In the genomic region with DNA sequence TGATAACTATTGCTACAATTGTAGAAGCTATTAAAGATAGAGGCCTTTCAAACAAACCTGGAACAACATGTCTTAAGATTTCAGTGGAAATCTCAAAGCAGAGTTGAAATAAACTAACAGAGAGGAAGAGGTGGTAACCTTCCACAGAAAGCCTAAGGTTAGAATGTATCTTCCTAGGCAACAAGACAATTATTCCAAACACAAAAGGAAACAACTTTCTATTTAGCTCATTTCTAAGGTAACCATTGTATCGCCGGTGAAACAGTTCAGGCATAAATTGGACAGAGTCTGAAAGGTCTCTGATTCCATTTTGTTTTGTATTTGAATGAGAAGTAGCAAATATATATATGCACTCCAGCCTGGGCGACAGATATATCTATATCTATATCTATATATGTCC, we compare ENCODE assay signal across 1 cellular context.
TF ChIP-seq lines count a peak whose summit lies in the region.

No MANE protein-coding gene starts in this region.

TF ChIP-seq in HCT116, 20 proteins besides CTCF, POLR2A, EP300 and RAD21 (continued from another document):
- TF ChIP-seq, protein P1, sequence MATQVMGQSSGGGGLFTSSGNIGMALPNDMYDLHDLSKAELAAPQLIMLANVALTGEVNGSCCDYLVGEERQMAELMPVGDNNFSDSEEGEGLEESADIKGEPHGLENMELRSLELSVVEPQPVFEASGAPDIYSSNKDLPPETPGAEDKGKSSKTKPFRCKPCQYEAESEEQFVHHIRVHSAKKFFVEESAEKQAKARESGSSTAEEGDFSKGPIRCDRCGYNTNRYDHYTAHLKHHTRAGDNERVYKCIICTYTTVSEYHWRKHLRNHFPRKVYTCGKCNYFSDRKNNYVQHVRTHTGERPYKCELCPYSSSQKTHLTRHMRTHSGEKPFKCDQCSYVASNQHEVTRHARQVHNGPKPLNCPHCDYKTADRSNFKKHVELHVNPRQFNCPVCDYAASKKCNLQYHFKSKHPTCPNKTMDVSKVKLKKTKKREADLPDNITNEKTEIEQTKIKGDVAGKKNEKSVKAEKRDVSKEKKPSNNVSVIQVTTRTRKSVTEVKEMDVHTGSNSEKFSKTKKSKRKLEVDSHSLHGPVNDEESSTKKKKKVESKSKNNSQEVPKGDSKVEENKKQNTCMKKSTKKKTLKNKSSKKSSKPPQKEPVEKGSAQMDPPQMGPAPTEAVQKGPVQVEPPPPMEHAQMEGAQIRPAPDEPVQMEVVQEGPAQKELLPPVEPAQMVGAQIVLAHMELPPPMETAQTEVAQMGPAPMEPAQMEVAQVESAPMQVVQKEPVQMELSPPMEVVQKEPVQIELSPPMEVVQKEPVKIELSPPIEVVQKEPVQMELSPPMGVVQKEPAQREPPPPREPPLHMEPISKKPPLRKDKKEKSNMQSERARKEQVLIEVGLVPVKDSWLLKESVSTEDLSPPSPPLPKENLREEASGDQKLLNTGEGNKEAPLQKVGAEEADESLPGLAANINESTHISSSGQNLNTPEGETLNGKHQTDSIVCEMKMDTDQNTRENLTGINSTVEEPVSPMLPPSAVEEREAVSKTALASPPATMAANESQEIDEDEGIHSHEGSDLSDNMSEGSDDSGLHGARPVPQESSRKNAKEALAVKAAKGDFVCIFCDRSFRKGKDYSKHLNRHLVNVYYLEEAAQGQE (IDR thresholded peaks at IDR 0.05; ENCODE audit: low read depth) = no peak
- no peak for TF ChIP-seq ZNF274 (IDR thresholded peaks at IDR 0.05; ENCODE audit: low read depth, low read length)
- TF ChIP-seq, protein P2, sequence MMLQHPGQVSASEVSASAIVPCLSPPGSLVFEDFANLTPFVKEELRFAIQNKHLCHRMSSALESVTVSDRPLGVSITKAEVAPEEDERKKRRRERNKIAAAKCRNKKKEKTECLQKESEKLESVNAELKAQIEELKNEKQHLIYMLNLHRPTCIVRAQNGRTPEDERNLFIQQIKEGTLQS (IDR thresholded peaks at IDR 0.05) = no peak
- no peak for TF ChIP-seq SRF (IDR thresholded peaks at IDR 0.05; ENCODE audit: low read depth)
- TF ChIP-seq EZH2phosphoT487 (IDR thresholded peaks at IDR 0.05; ENCODE audit: borderline replicate concordance) = no peak
- no peak for TF ChIP-seq JUND (IDR thresholded peaks at IDR 0.05)
- TF ChIP-seq ELF1 (IDR thresholded peaks at IDR 0.05; ENCODE audit: borderline replicate concordance, low read depth) = no peak
- TF ChIP-seq TCF7L2 (IDR thresholded peaks at IDR 0.05; ENCODE audit: borderline replicate concordance, extremely low read depth, insufficient read depth, insufficient read length) = no peak
- TF ChIP-seq, protein P3, sequence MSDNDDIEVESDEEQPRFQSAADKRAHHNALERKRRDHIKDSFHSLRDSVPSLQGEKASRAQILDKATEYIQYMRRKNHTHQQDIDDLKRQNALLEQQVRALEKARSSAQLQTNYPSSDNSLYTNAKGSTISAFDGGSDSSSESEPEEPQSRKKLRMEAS (IDR thresholded peaks at IDR 0.05) = no peak
- no peak for TF ChIP-seq SP1 (IDR thresholded peaks at IDR 0.05; ENCODE audit: low read depth)
- TF ChIP-seq, protein P4, sequence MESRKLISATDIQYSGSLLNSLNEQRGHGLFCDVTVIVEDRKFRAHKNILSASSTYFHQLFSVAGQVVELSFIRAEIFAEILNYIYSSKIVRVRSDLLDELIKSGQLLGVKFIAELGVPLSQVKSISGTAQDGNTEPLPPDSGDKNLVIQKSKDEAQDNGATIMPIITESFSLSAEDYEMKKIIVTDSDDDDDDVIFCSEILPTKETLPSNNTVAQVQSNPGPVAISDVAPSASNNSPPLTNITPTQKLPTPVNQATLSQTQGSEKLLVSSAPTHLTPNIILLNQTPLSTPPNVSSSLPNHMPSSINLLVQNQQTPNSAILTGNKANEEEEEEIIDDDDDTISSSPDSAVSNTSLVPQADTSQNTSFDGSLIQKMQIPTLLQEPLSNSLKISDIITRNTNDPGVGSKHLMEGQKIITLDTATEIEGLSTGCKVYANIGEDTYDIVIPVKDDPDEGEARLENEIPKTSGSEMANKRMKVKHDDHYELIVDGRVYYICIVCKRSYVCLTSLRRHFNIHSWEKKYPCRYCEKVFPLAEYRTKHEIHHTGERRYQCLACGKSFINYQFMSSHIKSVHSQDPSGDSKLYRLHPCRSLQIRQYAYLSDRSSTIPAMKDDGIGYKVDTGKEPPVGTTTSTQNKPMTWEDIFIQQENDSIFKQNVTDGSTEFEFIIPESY (IDR thresholded peaks at IDR 0.05; ENCODE audit: extremely low read depth, insufficient replicate concordance, low read length) = no peak
- no peak for TF ChIP-seq CBX3 (IDR thresholded peaks at IDR 0.05; ENCODE audit: low read depth)
